7 cellular contexts compared by ENCODE assay signal in genomic region chr5:181205402-181205734, GRCh38. TPM values are rescaled to one million over a fixed set of nuclear protein-coding genes. Genes with fewer than 3 reads are reported as not detected.
DNase-seq lines count a peak whose midpoint lies in the region; ATAC-seq and TF ChIP-seq lines count a peak whose summit lies in the region.
"Had no signal": no experiment of that assay in that cellular context is flagged by ENCODE, and none has a peak within 500 bp of the region (broad histone marks: within the 10 kb centered on the region; RNA-seq: fewer than 3 reads in every experiment).

No MANE protein-coding gene starts in this region.

- TF ChIP-seq CTCF in right atrium auricular region (IDR thresholded peaks at IDR 0.05) (no peak), tibial artery (IDR thresholded peaks at IDR 0.05) (no peak)

- H3K4me1 ChIP-seq in right atrium auricular region, result peaks cover 0 to 28% of the 10 kb centered on the region in 2 donors
- H3K4me1 ChIP-seq in tibial artery, result peaks cover 0 to 27% (median 23%) of the 10 kb centered on the region in 4 donors

- H3K27me3 ChIP-seq in right atrium auricular region, result no peaks in the 10 kb centered on the region
- H3K27me3 ChIP-seq in tibial artery, result no peaks in the 10 kb centered on the region

- H3K27ac ChIP-seq in right atrium auricular region, result peak overlapping the region; percentile 87 to 88
- H3K27ac ChIP-seq in tibial artery, result peak overlapping the region; percentile 86 to 91

- H3K9me3 ChIP-seq in right atrium auricular region, result no peaks in the 10 kb centered on the region
- no peaks in the 10 kb centered on the region for H3K9me3 ChIP-seq in tibial artery

- H3K4me3 ChIP-seq in right atrium auricular region, result peak overlapping the region; percentile 73 to 76
- H3K4me3 ChIP-seq in tibial artery, result peak overlapping the region; percentile 69 to 84

- intact Hi-C loops in tibial artery (cut with DNase I; ENCODE audit: low total_unique reads), result loop anchor here (2.0 kb wide), 1 partner anchor 13 kb away; no protein-coding TSS in a partner anchor

- H3K36me3 ChIP-seq in right atrium auricular region (no peaks in the 10 kb centered on the region), tibial artery (no peaks in the 10 kb centered on the region)

- peak; percentile 72 for DNase-seq in activated CD8-positive, alpha-beta memory T cell treated with anti-CD3 and anti-CD28 coated beads for 24 hours
- no peak for DNase-seq in activated CD8-positive, alpha-beta memory T cell treated with anti-CD3 and anti-CD28 coated beads, Interleukin-2, amount 50 U/mL, for 4 hours
- DNase-seq in right atrium auricular region (ENCODE audit: low spot score) (no peak), tibial artery (no peak), NCI-H187 (lab: John Stamatoyannopoulos, UW) (no peak)
- DNase-seq: COR-L47 had no signal

- no peak for ATAC-seq in HG02840 (IDR thresholded peaks at IDR 0.05; ENCODE audit: low FRiP score, unreplicated experiment)

RNA-seq across cellular contexts. Expression of gene TRIM7, which starts 0.4 kb away (rescaled TPM):
- total RNA-seq in right atrium auricular region, result 1 to 10 TPM; 4.1 to 7.7 TPM

RNA-seq across cellular contexts. Expression of gene TRIM41, which starts 17.7 kb away (rescaled TPM):
- total RNA-seq in right atrium auricular region, result 10 to 100 TPM; 10.0 to 11.2 TPM

RNA-seq across cellular contexts. Expression of gene RACK1, which starts 38.3 kb away (rescaled TPM):
- total RNA-seq in right atrium auricular region, result 1,000 to 10,000 TPM; 1,155 to 1,413 TPM

RNA-seq across cellular contexts. Expression of gene TRIM52, which starts 55.6 kb away (rescaled TPM):
- total RNA-seq in right atrium auricular region, result 1 to 10 TPM; 4.4 to 9.1 TPM

RNA-seq across cellular contexts. Expression of gene OR2V2, which starts 58.0 kb away (rescaled TPM):
- total RNA-seq in right atrium auricular region, result not detected
